Comparison of ENCODE assay signal across 8 cellular contexts in genomic region chr20:56411759-56412472, GRCh38. TPM values are rescaled to one million over a fixed set of nuclear protein-coding genes. Genes with fewer than 3 reads are reported as not detected.
DNase-seq lines count a peak whose midpoint lies in the region; ATAC-seq lines count a peak whose summit lies in the region.

Gene CASS4 (plus strand): TSS chr20:56412260. CDS start chr20:56412459, 199 bp downstream.

- ATAC-seq in CD4-positive, CD25-positive, alpha-beta regulatory T cell (ENCODE audit: low read depth in 2 of 2) = peak; percentile 71 to 79
- peak; percentile 60 for ATAC-seq in GM21576 (IDR thresholded peaks at IDR 0.05; ENCODE audit: unreplicated experiment)
- peak; percentile 81 for ATAC-seq in effector memory CD8-positive, alpha-beta T cell (replicated peaks)
- no peak for ATAC-seq in GM18873 (IDR thresholded peaks at IDR 0.05; ENCODE audit: low FRiP score, unreplicated experiment)

- peaks cover 12% of the 10 kb centered on the region for H3K36me3 ChIP-seq in CD4-positive, CD25-positive, alpha-beta regulatory T cell (ENCODE audit: control insufficient read depth, insufficient read depth, low read length)
- H3K36me3 ChIP-seq in neuronal stem cell (replicated peaks in 1 of 2; ENCODE audit: control insufficient read depth in 2 of 2, insufficient read depth in 2 of 2, low read length in 2 of 2) = peaks cover 13 to 37% of the 10 kb centered on the region in 2 donors

- peaks cover 21% of the 10 kb centered on the region for H3K36me3 Mint-ChIP-seq in CD4-positive, CD25-positive, alpha-beta regulatory T cell
- peaks cover 27% of the 10 kb centered on the region for H3K36me3 Mint-ChIP-seq in effector memory CD8-positive, alpha-beta T cell (ENCODE audit: insufficient read depth)

- H4K8ac ChIP-seq in neuronal stem cell (ENCODE audit: low read depth, low read length) = no peak within 1 kb of the TSS

- H3K27me3 Mint-ChIP-seq in CD4-positive, CD25-positive, alpha-beta regulatory T cell = no peaks in the 10 kb centered on the region
- no peaks in the 10 kb centered on the region for H3K27me3 Mint-ChIP-seq in effector memory CD8-positive, alpha-beta T cell

- H3K27ac ChIP-seq in CD4-positive, CD25-positive, alpha-beta regulatory T cell (ENCODE audit: insufficient read depth, low read length, poor library complexity, severe bottlenecking) = peak within 1 kb of the TSS; percentile 78
- no peak within 1 kb of the TSS for H3K27ac ChIP-seq in neuronal stem cell (replicated peaks; ENCODE audit: low read length)

- no peak within 1 kb of the TSS for H2AK5ac ChIP-seq in neuronal stem cell (ENCODE audit: low read depth, low read length)

- no peaks in the 10 kb centered on the region for H3K9me3 ChIP-seq in CD4-positive, CD25-positive, alpha-beta regulatory T cell (ENCODE audit: control insufficient read depth in 2 of 2, low read length in 2 of 2)
- H3K9me3 ChIP-seq in neuronal stem cell (replicated peaks in 1 of 2; ENCODE audit: control insufficient read depth in 2 of 2, insufficient read depth in 1 of 2, low read depth in 1 of 2, low read length in 2 of 2) = peaks cover 0 to 2% of the 10 kb centered on the region in 2 donors

- H4K91ac ChIP-seq in neuronal stem cell (ENCODE audit: low read depth, low read length, poor library complexity) = no peak within 1 kb of the TSS

- no peak within 1 kb of the TSS for H2BK5ac ChIP-seq in neuronal stem cell (ENCODE audit: low read length)

- peak within 1 kb of the TSS; percentile 83 to 94 (median 86) for H3K4me3 Mint-ChIP-seq in CD4-positive, CD25-positive, alpha-beta regulatory T cell
- peak within 1 kb of the TSS; percentile 80 to 85 for H3K4me3 Mint-ChIP-seq in effector memory CD8-positive, alpha-beta T cell

- H3K4me1 Mint-ChIP-seq in CD4-positive, CD25-positive, alpha-beta regulatory T cell = peaks cover 7 to 41% (median 37%) of the 10 kb centered on the region in 4 donors
- peaks cover 22 to 35% of the 10 kb centered on the region in 2 donors for H3K4me1 Mint-ChIP-seq in effector memory CD8-positive, alpha-beta T cell (ENCODE audit: low read depth in 2 of 2)

- H3K4me1 ChIP-seq in CD4-positive, CD25-positive, alpha-beta regulatory T cell (ENCODE audit: control insufficient read depth, insufficient read depth, low read length, poor library complexity, severe bottlenecking) = peaks cover 32% of the 10 kb centered on the region
- no peaks in the 10 kb centered on the region for H3K4me1 ChIP-seq in neuronal stem cell (ENCODE audit: control insufficient read depth in 2 of 2, insufficient read depth in 1 of 2, low read depth in 1 of 2, low read length in 2 of 2)

- H3K27ac Mint-ChIP-seq in CD4-positive, CD25-positive, alpha-beta regulatory T cell = peak within 1 kb of the TSS; percentile 86 to 97 (median 91)
- H3K27ac Mint-ChIP-seq in effector memory CD8-positive, alpha-beta T cell = peak within 1 kb of the TSS; percentile 82 to 88

- H3K18ac ChIP-seq in neuronal stem cell (ENCODE audit: low read length) = no peak within 1 kb of the TSS

- H3K4ac ChIP-seq in neuronal stem cell (ENCODE audit: low read length) = no peak within 1 kb of the TSS

- no peak within 1 kb of the TSS for H2BK15ac ChIP-seq in neuronal stem cell (ENCODE audit: low read length)

- no peak within 1 kb of the TSS for H2BK120ac ChIP-seq in neuronal stem cell (ENCODE audit: low read depth, low read length)

- H2AFZ ChIP-seq in neuronal stem cell (ENCODE audit: low read length) = peak within 1 kb of the TSS; percentile 21

- no peak within 1 kb of the TSS for H2BK12ac ChIP-seq in neuronal stem cell (ENCODE audit: low read length)

- H3K27me3 ChIP-seq in CD4-positive, CD25-positive, alpha-beta regulatory T cell (ENCODE audit: control insufficient read depth, insufficient read depth, low read length) = no peaks in the 10 kb centered on the region
- no peaks in the 10 kb centered on the region for H3K27me3 ChIP-seq in neuronal stem cell (ENCODE audit: control insufficient read depth in 3 of 3, insufficient read depth in 3 of 3, low read depth in 1 of 3, low read length in 3 of 3)

- H3K9me3 Mint-ChIP-seq in CD4-positive, CD25-positive, alpha-beta regulatory T cell = no peaks in the 10 kb centered on the region
- H3K9me3 Mint-ChIP-seq in effector memory CD8-positive, alpha-beta T cell = no peaks in the 10 kb centered on the region

- no peak within 1 kb of the TSS for H3K9ac ChIP-seq in neuronal stem cell (ENCODE audit: low read depth, low read length, poor library complexity)

- no peak within 1 kb of the TSS for H3K23ac ChIP-seq in neuronal stem cell (ENCODE audit: low read depth, low read length, poor library complexity)

- H3K79me1 ChIP-seq in neuronal stem cell (ENCODE audit: low read depth, low read length) = no peaks in the 10 kb centered on the region

- H3K14ac ChIP-seq in neuronal stem cell (ENCODE audit: low read length) = no peak within 1 kb of the TSS

- peak within 1 kb of the TSS; percentile 81 for H3K4me3 ChIP-seq in CD4-positive, CD25-positive, alpha-beta regulatory T cell (ENCODE audit: low read depth, low read length)
- no peak within 1 kb of the TSS for H3K4me3 ChIP-seq in neuronal stem cell (ENCODE audit: low read length in 2 of 2)

- no CpG with 5 or more reads among the region's 10 CpGs for WGBS in neuronal stem cell (ENCODE audit: extremely low coverage in 2 of 2, insufficient read length in 2 of 2, insufficient replicate concordance in 1 of 2), 2 donors

- DNase-seq in CD4-positive, CD25-positive, alpha-beta regulatory T cell = peak in 2 of 3 donors; percentile 62 to 67
- peak; percentile 93 for DNase-seq in SIG-M5 treated with dmso at 0.1 percent for 504 hours (lab: John Stamatoyannopoulos, UW; ENCODE audit: unreplicated experiment)
- peak in 2 of 3 experiments; percentile 16 to 25 for DNase-seq in effector memory CD8-positive, alpha-beta T cell
- no peak for DNase-seq in neuronal stem cell (ENCODE audit: low spot score)
- DNase-seq in epidermal melanocyte (ENCODE audit: insufficient read length, low spot score) = no peak
- DNase-seq in dedifferentiated amniotic fluid mesenchymal stem cell (ENCODE audit: extremely low spot score) = no peak

- H3K4me2 ChIP-seq in neuronal stem cell (ENCODE audit: insufficient read depth, low read length, poor library complexity, severe bottlenecking) = no peak within 1 kb of the TSS

RNA-seq across cellular contexts. Expression of gene CASS4, which starts in this region (rescaled TPM):
- total RNA-seq in CD4-positive, CD25-positive, alpha-beta regulatory T cell = 9.8 TPM
- 1 to 10 TPM in 3 of 4 donors, under 1 TPM in 1; 0.96 to 4.0 (median 2.9) TPM for polyA plus RNA-seq in CD4-positive, CD25-positive, alpha-beta regulatory T cell
- 0.22 TPM for polyA plus RNA-seq in neuronal stem cell (2013, experiment 1 of 2)
- polyA plus RNA-seq in neuronal stem cell (2013, experiment 2 of 2) = 0.28 TPM

Comparison
In these comparisons a context has a peak if more than half of its experiments do, and no peak if none do; other contexts are left out.
1. DNase-seq: peak in CD4-positive, CD25-positive, alpha-beta regulatory T cell (2 of 3), SIG-M5 treated with dmso at 0.1 percent for 504 hours (single experiment) and effector memory CD8-positive, alpha-beta T cell (2 of 3); none in neuronal stem cell (single experiment), epidermal melanocyte (single experiment) and dedifferentiated amniotic fluid mesenchymal stem cell (single experiment).